In the genomic region with DNA sequence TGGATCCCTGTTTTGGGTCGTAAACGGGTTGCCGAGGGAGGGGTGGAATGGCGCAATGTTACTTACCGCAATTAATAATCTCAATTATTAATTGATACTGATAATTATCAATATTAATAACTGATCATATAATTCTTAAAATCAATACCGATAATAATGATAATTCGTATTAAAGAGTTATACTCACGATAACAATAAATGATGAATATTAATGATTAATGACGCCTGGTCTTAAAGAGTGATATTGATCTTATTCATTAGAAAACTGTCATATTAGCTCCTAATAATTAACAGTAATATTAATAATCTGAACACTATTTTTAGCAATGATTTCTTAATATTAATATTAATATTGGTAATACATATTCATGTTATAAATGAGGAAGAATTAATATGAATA, we compare ENCODE assay signal across 20 cellular contexts. TPM values are rescaled to one million over a fixed set of nuclear protein-coding genes. Genes with fewer than 3 reads are reported as not detected.
"Had no signal": no experiment of that assay in that cellular context is flagged by ENCODE, and none has a peak within 500 bp of the region (broad histone marks: within the 10 kb centered on the region; RNA-seq: fewer than 3 reads in every experiment).

No MANE protein-coding gene starts in this region.

RNA-seq across cellular contexts. Expression of a gene that starts 34.6 kb away (rescaled TPM):
- total RNA-seq: naive thymus-derived CD8-positive, alpha-beta T cell; natural killer cell treated with Interleukin-12 subunit alpha and Interleukin-12 subunit beta and Interleukin-15 and Interleukin-18, amount 100 ng/mL, for 72 hours; neural crest cell; omental fat pad; osteocyte; pancreas; posterior vena cava; prostate gland; pulmonary artery endothelial cell; right atrium auricular region; sciatic nerve; stomach; subcutaneous adipose tissue; temporal lobe; thoracic aorta; thyroid gland; tibial nerve; upper lobe of left lung; ureter; vagina had no signal
- polyA plus RNA-seq: naive thymus-derived CD8-positive, alpha-beta T cell; pancreas; stomach had no signal
